ENCODE assay signal across 16 cellular contexts in genomic region chr1:202580604-202581003, GRCh38.
A peak's percentile ranks its signal among the peaks of the same experiment; 100 is the strongest.
DNase-seq lines count a peak whose midpoint lies in the region; ATAC-seq and TF ChIP-seq lines count a peak whose summit lies in the region.
"Had no signal": no experiment of that assay in that cellular context is flagged by ENCODE, and none has a peak within 500 bp of the region (broad histone marks: within the 10 kb centered on the region; RNA-seq: fewer than 3 reads in every experiment).

No MANE protein-coding gene starts in this region.

- H3K27ac ChIP-seq in left ventricle myocardium inferior (replicated peaks): peak overlapping the region; percentile 73
- H3K27ac ChIP-seq in right atrium auricular region: peak overlapping the region in 1 of 2 donors; percentile 68
- H3K27ac ChIP-seq in SJCRH30: peak overlapping the region; percentile 78
- peak overlapping the region; percentile 78 for H3K27ac ChIP-seq in muscle layer of duodenum (ENCODE audit: low read length)
- H3K27ac ChIP-seq in vagina: peak overlapping the region; percentile 4
- H3K27ac ChIP-seq in CD8-positive, alpha-beta T cell (ENCODE audit: low read depth, low read length): no peak overlapping the region
- H3K27ac ChIP-seq: KMS-11 had no signal

- H3K36me3 Mint-ChIP-seq in CD8-positive, alpha-beta T cell: peaks cover 39% of the 10 kb centered on the region

- CTCF ChIA-PET in GM10248 (lab: Yijun Ruan, JAX): interaction anchor here (2.0 to 3.0 kb wide), 2 partner anchors 9 to 79 kb away, joined by 5 to 13 read pairs; no protein-coding TSS in a partner anchor
- CTCF ChIA-PET in CD8-positive, alpha-beta T cell (lab: Charles Lee): interaction anchor here (1.1 to 1.9 kb wide), 2 partner anchors 9 to 11 kb away, joined by 3 to 6 read pairs; no protein-coding TSS in a partner anchor

- TF ChIP-seq CTCF in left ventricle myocardium inferior (IDR thresholded peaks at IDR 0.05; ENCODE audit: borderline replicate concordance): no peak
- no peak for TF ChIP-seq CTCF in right atrium auricular region (IDR thresholded peaks at IDR 0.05)
- TF ChIP-seq CTCF in vagina (IDR thresholded peaks at IDR 0.05): no peak
- no peak for TF ChIP-seq CTCF in GM10248 (IDR thresholded peaks at IDR 0.05; ENCODE audit: control extremely low read depth, extremely low read depth, low read depth, missing control alignments)
- no peak for TF ChIP-seq CTCF in CD8-positive, alpha-beta T cell (IDR thresholded peaks at IDR 0.05)

- H3K4me1 ChIP-seq in left ventricle myocardium inferior (peaks cover 98% of the 10 kb centered on the region), right atrium auricular region (peaks cover 0 to 64% of the 10 kb centered on the region in 2 donors), SJCRH30 (peaks cover 68% of the 10 kb centered on the region), muscle layer of duodenum (ENCODE audit: control insufficient read depth in 1 of 2, insufficient read depth in 2 of 2, low read length in 2 of 2) (peaks cover 15 to 59% of the 10 kb centered on the region in 2 donors), vagina (peaks cover 54% of the 10 kb centered on the region)
- H3K4me1 ChIP-seq in CD8-positive, alpha-beta T cell (ENCODE audit: insufficient read depth, low read length): no peaks in the 10 kb centered on the region

- H3K9me3 ChIP-seq in left ventricle myocardium inferior (replicated peaks) (no peaks in the 10 kb centered on the region), right atrium auricular region (no peaks in the 10 kb centered on the region), SJCRH30 (replicated peaks) (no peaks in the 10 kb centered on the region), muscle layer of duodenum (ENCODE audit: control insufficient read depth in 1 of 2, low read length in 2 of 2) (no peaks in the 10 kb centered on the region), vagina (no peaks in the 10 kb centered on the region)
- no peaks in the 10 kb centered on the region for H3K9me3 ChIP-seq in CD8-positive, alpha-beta T cell (ENCODE audit: low read length)
- H3K9me3 ChIP-seq: spleen had no signal

- peaks cover 35% of the 10 kb centered on the region for H3K36me3 ChIP-seq in left ventricle myocardium inferior
- peaks cover 47% of the 10 kb centered on the region for H3K36me3 ChIP-seq in right atrium auricular region
- H3K36me3 ChIP-seq in SJCRH30: no peaks in the 10 kb centered on the region
- peaks cover 31 to 40% of the 10 kb centered on the region in 2 donors for H3K36me3 ChIP-seq in muscle layer of duodenum (ENCODE audit: control insufficient read depth in 1 of 2, insufficient read depth in 2 of 2, low read length in 2 of 2)
- H3K36me3 ChIP-seq in vagina: peaks cover 0 to 27% of the 10 kb centered on the region in 2 donors
- H3K36me3 ChIP-seq in CD8-positive, alpha-beta T cell (ENCODE audit: insufficient read depth, low read length): no peaks in the 10 kb centered on the region

- TF ChIP-seq POLR2A in vagina (IDR thresholded peaks at IDR 0.05): no peak

- no peaks in the 10 kb centered on the region for H3K9me3 Mint-ChIP-seq in CD8-positive, alpha-beta T cell
- H3K9me3 Mint-ChIP-seq: activated CD4-positive, alpha-beta memory T cell treated with anti-CD3 and anti-CD28 coated beads for 36 hours had no signal

- H3K27ac Mint-ChIP-seq in CD8-positive, alpha-beta T cell: no peak overlapping the region
- H3K27ac Mint-ChIP-seq: activated CD4-positive, alpha-beta memory T cell treated with anti-CD3 and anti-CD28 coated beads for 36 hours had no signal

- DNase-seq in left ventricle myocardium inferior (no peak), right atrium auricular region (ENCODE audit: low spot score) (no peak), SJCRH30 (peak; percentile 41 to 66), vagina (ENCODE audit: extremely low spot score in 2 of 2) (no peak), GM10248 (ENCODE audit: extremely low spot score) (no peak)
- no peak for DNase-seq in CD8-positive, alpha-beta T cell
- DNase-seq: activated CD4-positive, alpha-beta memory T cell treated with anti-CD3 and anti-CD28 coated beads for 36 hours; amygdala; mesendoderm; NCI-H1417; occipital lobe; spleen; stimulated activated naive CD4-positive, alpha-beta T cell had no signal

- POLR2A ChIA-PET in GM10248 (lab: Yijun Ruan, JAX): no interaction called here
- POLR2A ChIA-PET in CD8-positive, alpha-beta T cell (lab: Charles Lee): no interaction called here

- no peaks in the 10 kb centered on the region for H3K27me3 Mint-ChIP-seq in CD8-positive, alpha-beta T cell (ENCODE audit: low read depth)
- H3K27me3 Mint-ChIP-seq: activated CD4-positive, alpha-beta memory T cell treated with anti-CD3 and anti-CD28 coated beads for 36 hours had no signal

- intact Hi-C loops in left ventricle myocardium inferior (cut with micrococcal nuclease) (no loop called here), vagina (cut with DNase I) (no loop called here)
- intact Hi-C loops in CD8-positive, alpha-beta T cell (cut with DNase I, micrococcal nuclease): no loop called here

- ATAC-seq in HG02885 (IDR thresholded peaks at IDR 0.05; ENCODE audit: poor library complexity, unreplicated experiment): no peak
- no peak for ATAC-seq in CD8-positive, alpha-beta T cell

- H3K4me1 Mint-ChIP-seq in CD8-positive, alpha-beta T cell (ENCODE audit: low read depth): no peaks in the 10 kb centered on the region

- H3K4me3 Mint-ChIP-seq in CD8-positive, alpha-beta T cell: no peak overlapping the region
- H3K4me3 Mint-ChIP-seq: activated CD4-positive, alpha-beta memory T cell treated with anti-CD3 and anti-CD28 coated beads for 36 hours had no signal

- no peaks in the 10 kb centered on the region for H3K27me3 ChIP-seq in left ventricle myocardium inferior (ENCODE audit: low read depth)
- H3K27me3 ChIP-seq in right atrium auricular region: no peaks in the 10 kb centered on the region
- no peaks in the 10 kb centered on the region for H3K27me3 ChIP-seq in SJCRH30
- no peaks in the 10 kb centered on the region for H3K27me3 ChIP-seq in muscle layer of duodenum (ENCODE audit: low read depth, low read length)
- H3K27me3 ChIP-seq in vagina: no peaks in the 10 kb centered on the region
- H3K27me3 ChIP-seq in CD8-positive, alpha-beta T cell (ENCODE audit: insufficient read depth, low read length): no peaks in the 10 kb centered on the region
- H3K27me3 ChIP-seq: spleen had no signal

- H3K4me3 ChIP-seq in left ventricle myocardium inferior: no peak overlapping the region
- H3K4me3 ChIP-seq in right atrium auricular region: no peak overlapping the region
- H3K4me3 ChIP-seq in SJCRH30: no peak overlapping the region
- H3K4me3 ChIP-seq in muscle layer of duodenum (ENCODE audit: low read depth in 1 of 2, low read length in 2 of 2): no peak overlapping the region
- H3K4me3 ChIP-seq in vagina: no peak overlapping the region
- H3K4me3 ChIP-seq in CD8-positive, alpha-beta T cell (ENCODE audit: low read depth, low read length): no peak overlapping the region
- H3K4me3 ChIP-seq: spleen had no signal

Comparison
In these comparisons a context has a peak if more than half of its experiments do, and no peak if none do; other contexts are left out.
1. DNase-seq: peak in SJCRH30 (2 of 2); none in left ventricle myocardium inferior (single experiment), right atrium auricular region (single experiment), vagina (0 of 2), GM10248 (single experiment) and CD8-positive, alpha-beta T cell (0 of 7).